ENCODE assay signal across 18 cellular contexts in the genomic region with DNA sequence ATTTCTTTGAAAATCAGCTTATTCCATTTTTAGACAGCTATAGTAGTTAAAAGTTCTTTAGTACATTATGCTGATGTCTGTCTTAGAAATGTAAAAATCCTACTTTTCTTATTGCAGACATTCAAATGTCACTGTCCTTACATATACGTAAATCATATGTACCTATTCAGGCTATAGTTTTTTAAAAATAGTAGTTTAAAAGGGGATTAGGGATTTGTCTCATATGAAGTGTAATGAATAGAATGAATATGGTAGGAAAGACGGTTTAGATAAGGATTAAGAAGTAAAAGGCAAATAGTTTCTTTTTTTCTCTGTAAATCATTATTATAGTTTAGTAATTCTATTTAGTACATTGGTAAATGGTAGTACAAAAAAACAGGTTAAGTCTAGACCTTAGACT.
"Had no signal": no experiment of that assay in that cellular context is flagged by ENCODE, and none has a peak within 500 bp of the region (broad histone marks: within the 10 kb centered on the region; RNA-seq: fewer than 3 reads in every experiment).

No MANE protein-coding gene starts in this region.

- H3K36me3 ChIP-seq: left lung, upper lobe of right lung had no signal

- H3K9ac ChIP-seq: parathyroid adenoma had no signal

- H3K27me3 Mint-ChIP-seq: naive B cell; stimulated activated naive CD8-positive, alpha-beta T cell treated with anti-CD3 and anti-CD28 coated beads, Interleukin-15, amount 100 ng/mL, for 72 hours; T-helper 17 cell had no signal

- ATAC-seq: activated T-cell treated with anti-CD3 and anti-CD28 coated beads, Interleukin-2, amount 50 U/mL, for 72 hours; left lung; stimulated activated naive CD8-positive, alpha-beta T cell treated with anti-CD3 and anti-CD28 coated beads, Interleukin-15, amount 100 ng/mL, for 72 hours; T-helper 17 cell; upper lobe of right lung had no signal

- H3K27me3 ChIP-seq: left lung, testis, upper lobe of right lung had no signal

- H3K27ac ChIP-seq: epithelial cell of prostate, parathyroid adenoma, testis, upper lobe of right lung, VCaP had no signal

- H3K4me3 ChIP-seq: left lung, testis, upper lobe of right lung had no signal

- H3K4me3 Mint-ChIP-seq: activated T-cell treated with anti-CD3 and anti-CD28 coated beads, Interleukin-2, amount 50 U/mL, for 72 hours; endodermal cell; stimulated activated naive CD8-positive, alpha-beta T cell treated with anti-CD3 and anti-CD28 coated beads, Interleukin-15, amount 100 ng/mL, for 72 hours; T-helper 17 cell had no signal

- H3K9me3 ChIP-seq: left lung, testis, upper lobe of right lung had no signal

- H3K27ac Mint-ChIP-seq: activated T-cell treated with anti-CD3 and anti-CD28 coated beads, Interleukin-2, amount 50 U/mL, for 72 hours; endodermal cell; stimulated activated naive CD8-positive, alpha-beta T cell treated with anti-CD3 and anti-CD28 coated beads, Interleukin-15, amount 100 ng/mL, for 72 hours had no signal

- DNase-seq: activated CD4-positive, alpha-beta T cell treated with anti-CD3 and anti-CD28 coated beads, Interleukin-2, amount 50 U/mL, for 4 hours; activated effector memory CD4-positive, alpha-beta T cell treated with anti-CD3 and anti-CD28 coated beads, Interleukin-2, amount 50 U/mL, for 16 hours; activated naive CD4-positive, alpha-beta T cell treated with anti-CD3 and anti-CD28 coated beads, Interleukin-2, amount 50 U/mL, for 16 hours; activated T-cell treated with anti-CD3 and anti-CD28 coated beads, Interleukin-2, amount 50 U/mL, for 72 hours; aorta; dermis blood vessel endothelial cell; endodermal cell; foreskin melanocyte; kidney; left lung; naive B cell; stimulated activated naive CD8-positive, alpha-beta T cell treated with anti-CD3 and anti-CD28 coated beads, Interleukin-15, amount 100 ng/mL, for 72 hours; T-helper 17 cell; testis; upper lobe of right lung had no signal

- H2AFZ ChIP-seq: parathyroid adenoma had no signal
